Comparison of ENCODE assay signal across 1 cellular context in the genomic region with DNA sequence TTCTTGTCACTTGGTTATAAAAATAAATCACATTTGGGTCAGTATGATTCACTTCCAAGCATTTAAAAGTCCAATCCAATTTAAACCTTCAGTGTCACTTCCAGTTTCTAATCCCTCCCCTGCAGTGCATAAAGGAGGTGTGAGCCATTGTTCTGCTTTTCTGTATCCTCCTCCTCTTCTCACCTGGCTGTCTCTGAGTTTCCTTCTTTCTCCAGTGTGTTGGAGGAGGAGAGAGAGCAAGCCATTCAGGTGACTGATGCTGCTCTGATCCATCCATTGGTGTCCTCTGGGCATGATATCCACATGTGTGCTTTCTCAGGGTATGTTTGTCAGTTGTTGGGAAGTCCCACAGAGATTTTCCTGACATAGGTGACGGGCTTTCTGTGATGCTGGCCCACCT.
TF ChIP-seq lines count a peak whose summit lies in the region.

No MANE protein-coding gene starts in this region.

TF ChIP-seq in GM23338, 12 proteins besides CTCF, POLR2A, EP300 and RAD21 (continued from another document):
- TF ChIP-seq, protein P1, sequence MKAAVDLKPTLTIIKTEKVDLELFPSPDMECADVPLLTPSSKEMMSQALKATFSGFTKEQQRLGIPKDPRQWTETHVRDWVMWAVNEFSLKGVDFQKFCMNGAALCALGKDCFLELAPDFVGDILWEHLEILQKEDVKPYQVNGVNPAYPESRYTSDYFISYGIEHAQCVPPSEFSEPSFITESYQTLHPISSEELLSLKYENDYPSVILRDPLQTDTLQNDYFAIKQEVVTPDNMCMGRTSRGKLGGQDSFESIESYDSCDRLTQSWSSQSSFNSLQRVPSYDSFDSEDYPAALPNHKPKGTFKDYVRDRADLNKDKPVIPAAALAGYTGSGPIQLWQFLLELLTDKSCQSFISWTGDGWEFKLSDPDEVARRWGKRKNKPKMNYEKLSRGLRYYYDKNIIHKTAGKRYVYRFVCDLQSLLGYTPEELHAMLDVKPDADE (IDR thresholded peaks at IDR 0.05) = no peak
- TF ChIP-seq STAT1 (IDR thresholded peaks at IDR 0.05; ENCODE audit: unreplicated experiment) (no peak), EZH2 (IDR thresholded peaks at IDR 0.05; ENCODE audit: low read depth, unreplicated experiment) (no peak)
TF ChIP-seq in GM23338: peak in this region for 0.
